ENCODE assay signal across 8 cellular contexts in genomic region chr2:208253518-208254117, GRCh38. TPM values are rescaled to one million over a fixed set of nuclear protein-coding genes. Genes with fewer than 3 reads are reported as not detected.
A peak's percentile ranks its signal among the peaks of the same experiment; 100 is the strongest.
DNase-seq lines count a peak whose midpoint lies in the region; ATAC-seq, FAIRE-seq and TF ChIP-seq lines count a peak whose summit lies in the region.

No MANE protein-coding gene starts in this region.

- H3K4me1 Mint-ChIP-seq in CD14-positive monocyte: peaks cover 53% of the 10 kb centered on the region
- peaks cover 17 to 21% of the 10 kb centered on the region in 2 donors for H3K4me1 Mint-ChIP-seq in effector memory CD8-positive, alpha-beta T cell (ENCODE audit: low read depth in 2 of 2)
- peaks cover 63% of the 10 kb centered on the region for H3K4me1 Mint-ChIP-seq in neural crest cell

- H3K4me3 ChIP-seq in MG63: peak overlapping the region; percentile 70

- no peaks in the 10 kb centered on the region for H3K9me3 ChIP-seq in MG63

- H3K27ac Mint-ChIP-seq in CD14-positive monocyte (peak overlapping the region; percentile 65 to 93 (median 88)), neural crest cell (ENCODE audit: unreplicated experiment) (peak overlapping the region; percentile 22)
- H3K27ac Mint-ChIP-seq in effector memory CD8-positive, alpha-beta T cell: peak overlapping the region in 1 of 2 donors; percentile 69

- no peak for TF ChIP-seq CTCF in CD14-positive monocyte (IDR thresholded peaks at IDR 0.05)
- no peak for TF ChIP-seq CTCF in neural crest cell (conservative IDR thresholded peaks at IDR 0.05)
- no peak for TF ChIP-seq CTCF in D721Med (IDR thresholded peaks at IDR 0.05; ENCODE audit: insufficient read depth, missing control alignments)

- intact Hi-C loops in CD14-positive monocyte (cut with micrococcal nuclease): loop anchor here (2.0 to 10.0 kb wide), 4 partner anchors 15 to 1489 kb away; partner anchors contain the start of genes FASTKD2 (in 1 of the 2) and MDH1B (in 1 of the 2)

- no peak for ATAC-seq in effector memory CD8-positive, alpha-beta T cell (replicated peaks)
- no peak for ATAC-seq in GM21529 (IDR thresholded peaks at IDR 0.05; ENCODE audit: unreplicated experiment)

- H3K36me3 Mint-ChIP-seq in CD14-positive monocyte (peaks cover 22 to 25% of the 10 kb centered on the region in 2 donors), neural crest cell (ENCODE audit: low read depth) (peaks cover 17% of the 10 kb centered on the region)
- peaks cover 31% of the 10 kb centered on the region for H3K36me3 Mint-ChIP-seq in effector memory CD8-positive, alpha-beta T cell (ENCODE audit: insufficient read depth)

- DNase-seq in CD14-positive monocyte (ENCODE audit: low spot score) (no peak), MG63 (no peak), neural crest cell (ENCODE audit: low read depth, low spot score) (no peak), amniotic stem cell (lab: John Stamatoyannopoulos, UW) (no peak), D721Med (ENCODE audit: insufficient read length, low spot score) (no peak)
- DNase-seq in effector memory CD8-positive, alpha-beta T cell: no peak
- no peak for DNase-seq in activated CD4-positive, alpha-beta T cell treated with anti-CD3 and anti-CD28 coated beads for 4 hours

- no peaks in the 10 kb centered on the region for H3K27me3 ChIP-seq in MG63

- H3K27me3 Mint-ChIP-seq in CD14-positive monocyte (ENCODE audit: low read depth in 3 of 3): no peaks in the 10 kb centered on the region
- H3K27me3 Mint-ChIP-seq in effector memory CD8-positive, alpha-beta T cell: no peaks in the 10 kb centered on the region
- H3K27me3 Mint-ChIP-seq in neural crest cell (ENCODE audit: low read depth): no peaks in the 10 kb centered on the region

- peaks cover 17% of the 10 kb centered on the region for H3K36me3 ChIP-seq in MG63

- H3K4me3 Mint-ChIP-seq in CD14-positive monocyte (peak overlapping the region; percentile 88 to 97), neural crest cell (peak overlapping the region; percentile 100)
- H3K4me3 Mint-ChIP-seq in effector memory CD8-positive, alpha-beta T cell: peak overlapping the region; percentile 91 to 95

- no peak for FAIRE-seq in D721Med (lab: Jason Lieb, UNC)

- H3K9me3 Mint-ChIP-seq in CD14-positive monocyte (peaks cover 0 to under 1% (median 0%) of the 10 kb centered on the region in 7 donors), neural crest cell (no peaks in the 10 kb centered on the region)
- H3K9me3 Mint-ChIP-seq in effector memory CD8-positive, alpha-beta T cell: no peaks in the 10 kb centered on the region

RNA-seq across cellular contexts. Expression of gene IDH1, which starts 1.3 kb away (rescaled TPM):
- polyA plus RNA-seq in CD14-positive monocyte: 100 to 1,000 TPM; 115 to 120 TPM
- 29.6 and 37.0 TPM in 2 replicates for total RNA-seq in MG63 (2014; rRNA removed; shearing (Covaris generic); ENCODE audit: low replicate concordance)
- total RNA-seq in neural crest cell: 278 and 280 TPM in 2 replicates

RNA-seq across cellular contexts. Expression of gene PIKFYVE, which starts 12.4 kb away (rescaled TPM):
- polyA plus RNA-seq in CD14-positive monocyte: 1 to 10 TPM; 3.5 to 6.2 TPM
- 7.1 and 9.4 TPM in 2 replicates for total RNA-seq in MG63 (2014; rRNA removed; shearing (Covaris generic); ENCODE audit: low replicate concordance)
- 31.4 and 33.6 TPM in 2 replicates for total RNA-seq in neural crest cell
